9 cellular contexts compared by ENCODE assay signal in genomic region chr6:42136508-42137191, GRCh38. TPM values are rescaled to one million over a fixed set of nuclear protein-coding genes. Genes with fewer than 3 reads are reported as not detected.
DNase-seq lines count a peak whose midpoint lies in the region; ATAC-seq and TF ChIP-seq lines count a peak whose summit lies in the region.
"Had no signal": no experiment of that assay in that cellular context is flagged by ENCODE, and none has a peak within 500 bp of the region (broad histone marks: within the 10 kb centered on the region; RNA-seq: fewer than 3 reads in every experiment).

No MANE protein-coding gene starts in this region.

- DNase-seq in AG04449 (ENCODE audit: low read depth, low spot score) (no peak), GM19240 (ENCODE audit: insufficient read length, low spot score) (peak; percentile 65), Panc1 (ENCODE audit: low read depth, low spot score) (no peak), dedifferentiated amniotic fluid mesenchymal stem cell (ENCODE audit: extremely low spot score) (peak; percentile 31), SW 1271 (lab: John Stamatoyannopoulos, UW) (no peak), substantia nigra (lab: John Stamatoyannopoulos, UW) (no peak)

- peak overlapping the region; percentile 94 for H3K27ac ChIP-seq in Panc1 (ENCODE audit: low read length)
- no peak overlapping the region for H3K27ac ChIP-seq in substantia nigra (ENCODE audit: low read depth, low read length, poor library complexity, severe bottlenecking)

- POLR2A ChIA-PET in AG04449 (lab: Yijun Ruan, JAX) (interaction anchor here (0.7 to 0.8 kb wide), 4 partner anchors 13 to 424 kb away, joined by 3 read pairs; no protein-coding TSS in a partner anchor), Panc1 (lab: Charles Lee) (no interaction called here)

- H3K9me3 ChIP-seq in Panc1 (ENCODE audit: control insufficient read depth, insufficient read depth, low read depth, low read length) (no peaks in the 10 kb centered on the region), neuron (ENCODE audit: low read length) (no peaks in the 10 kb centered on the region)

- H3K4me3 ChIP-seq in AG04449 (ENCODE audit: low read depth, low read length) (no peak overlapping the region), Panc1 (ENCODE audit: low read depth in 2 of 2, low read length in 2 of 2) (peak overlapping the region; percentile 0 to 35; a peak in 3 of 4 replicates), neuron (ENCODE audit: low read length) (peak overlapping the region; percentile 35)

- H3K27me3 ChIP-seq in Panc1 (ENCODE audit: control insufficient read depth, insufficient read depth, low read length) (no peaks in the 10 kb centered on the region), neuron (ENCODE audit: insufficient read depth, low read length) (peaks cover 15% of the 10 kb centered on the region)

- H3K36me3 ChIP-seq in Panc1 (ENCODE audit: control insufficient read depth, insufficient read depth, low read length) = no peaks in the 10 kb centered on the region
- H3K36me3 ChIP-seq in neuron (ENCODE audit: insufficient read depth, low read length) = no peaks in the 10 kb centered on the region

- in situ Hi-C loops in Panc1 (cut with HindIII; ENCODE audit: low pct_unique_long_range_greater_than_20kb, low sequenced_read_pairs) = no loop called here

- H2AFZ ChIP-seq in neuron (ENCODE audit: low read depth, low read length) = peak overlapping the region; percentile 88

- BruUV-seq in Panc1 (replicated peaks; lab: Mats Ljungman, UMichigan) = no TSS peak

- peak; percentile 56 for TF ChIP-seq CTCF in AG04449 (IDR thresholded peaks at IDR 0.05; ENCODE audit: insufficient read depth, low read length, missing control alignments)
- TF ChIP-seq CTCF in Panc1 (IDR thresholded peaks at IDR 0.05) = no peak; the same call in 1 of the 2 replicates

- ATAC-seq in Panc1 (peak; percentile 63), HG03039 (IDR thresholded peaks at IDR 0.05; ENCODE audit: unreplicated experiment) (no peak)

- CTCF ChIA-PET in AG04449 (lab: Yijun Ruan, JAX) = interaction anchor here (0.9 to 3.2 kb wide), 11 partner anchors 9 to 78 kb away, joined by 3 to 14 read pairs (median 5); no protein-coding TSS in a partner anchor
- CTCF ChIA-PET in Panc1 (lab: Charles Lee) = interaction anchor here (0.6 to 1.1 kb wide), 2 partner anchors 48 to 82 kb away, joined by 3 read pairs; no protein-coding TSS in a partner anchor

- H3K4me1 ChIP-seq in Panc1 (ENCODE audit: control insufficient read depth, insufficient read depth, low read length) (peaks cover 65% of the 10 kb centered on the region), neuron (ENCODE audit: insufficient read depth, low read length) (peaks cover 20% of the 10 kb centered on the region)

- intact Hi-C loops in Panc1 (cut with micrococcal nuclease; ENCODE audit: unreplicated experiment) = no loop called here

RNA-seq across cellular contexts. Expression of gene C6orf132, which starts 5.8 kb away (rescaled TPM):
- 12.9 TPM for total RNA-seq in Panc1 (2021; ENCODE audit: unreplicated experiment)
- 11.4 TPM for polyA plus RNA-seq in Panc1 (2012; ENCODE audit: insufficient read length)

RNA-seq across cellular contexts. Expression of gene GUCA1A, which starts 36.5 kb away (rescaled TPM):
- not detected for total RNA-seq in Panc1 (2021; ENCODE audit: unreplicated experiment)
- not detected for polyA plus RNA-seq in Panc1 (2012; ENCODE audit: insufficient read length)
- total RNA-seq: myocyte had no signal

RNA-seq across cellular contexts. Expression of gene GUCA1B, which starts 58.1 kb away (rescaled TPM):
- 1.4 TPM for total RNA-seq in Panc1 (2021; ENCODE audit: unreplicated experiment)
- 0.93 TPM for polyA plus RNA-seq in Panc1 (2012; ENCODE audit: insufficient read length)

Comparison
In these comparisons a context has a peak if more than half of its experiments do, and no peak if none do; other contexts are left out.
1. DNase-seq: peak in GM19240 (single experiment) and dedifferentiated amniotic fluid mesenchymal stem cell (single experiment); none in AG04449 (single experiment), Panc1 (single experiment), SW 1271 (0 of 2) and substantia nigra (0 of 49).